25 cellular contexts compared by ENCODE assay signal in genomic region chr13:44679602-44680001, GRCh38.
"Had no signal": no experiment of that assay in that cellular context is flagged by ENCODE, and none has a peak within 500 bp of the region (broad histone marks: within the 10 kb centered on the region; RNA-seq: fewer than 3 reads in every experiment).

No MANE protein-coding gene starts in this region.

- H3K27ac ChIP-seq: brain microvascular endothelial cell, cardiac muscle cell, SK-N-MC had no signal

- ATAC-seq: activated CD4-positive, alpha-beta T cell treated with anti-CD3 and anti-CD28 coated beads for 36 hours; activated CD8-positive, alpha-beta T cell treated with anti-CD3 and anti-CD28 coated beads, Interleukin-2, amount 10 ng/mL, durations not matched to agents 7 days and 5 days; Panc1; Right ventricle myocardium inferior; T-cell had no signal

- DNase-seq: activated CD4-positive, alpha-beta T cell treated with anti-CD3 and anti-CD28 coated beads for 36 hours; activated CD8-positive, alpha-beta memory T cell treated with anti-CD3 and anti-CD28 coated beads, Interleukin-2, amount 50 U/mL, for 48 hours; activated CD8-positive, alpha-beta T cell treated with anti-CD3 and anti-CD28 coated beads, Interleukin-2, amount 10 ng/mL, durations not matched to agents 7 days and 5 days; activated effector memory CD4-positive, alpha-beta T cell treated with Interleukin-2 at 50 U/mL for 16 hours; activated naive CD4-positive, alpha-beta T cell; activated T-cell treated with anti-CD3 and anti-CD28 coated beads, Interleukin-2, amount 50 U/mL, for 1 hour; amygdala; brain microvascular endothelial cell; MM.1S; NCI-H1105; NCI-H1436; NCI-H1694 treated with DMSO at 0.1 percent for 48 hours; NCI-H2029 treated with DMSO at 0.1 percent for 48 hours; NCI-H510A treated with DMSO at 0.1 percent for 48 hours; NCI-H69; NK-92 treated with Interleukin-12 subunit alpha and Interleukin-12 subunit beta, amount 100 ng/mL, for 24 hours; OCI-M1; RPMI8226; T-cell; T-helper 2 cell; T1000 had no signal

- H3K4me3 ChIP-seq: cardiac muscle cell, SK-N-MC had no signal

- H3K36me3 ChIP-seq: brain microvascular endothelial cell, cardiac muscle cell had no signal

- H3K27me3 ChIP-seq: brain microvascular endothelial cell, cardiac muscle cell had no signal
